Comparison of ENCODE assay signal across 13 cellular contexts in the genomic region with DNA sequence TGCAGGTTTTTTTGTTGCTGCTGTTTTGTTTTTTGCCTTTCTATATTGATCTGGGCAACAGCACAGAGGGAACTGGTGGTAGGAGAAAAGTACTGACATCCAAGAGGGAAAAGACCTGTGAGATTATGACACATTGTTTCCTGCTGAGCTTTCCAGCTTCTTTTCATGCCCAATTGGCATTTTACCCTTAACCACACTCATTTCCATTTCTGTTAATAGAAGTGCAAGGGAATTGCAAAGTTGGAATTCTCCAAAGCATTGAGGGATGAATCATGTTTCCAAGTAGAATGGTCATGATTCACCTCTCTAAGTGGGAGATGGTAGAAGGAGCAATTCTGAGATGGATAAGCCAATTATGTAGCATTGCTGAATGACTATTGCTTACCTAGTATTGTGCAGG.
DNase-seq lines count a peak whose midpoint lies in the region; ATAC-seq, FAIRE-seq and TF ChIP-seq lines count a peak whose summit lies in the region.
"Had no signal": no experiment of that assay in that cellular context is flagged by ENCODE, and none has a peak within 500 bp of the region (broad histone marks: within the 10 kb centered on the region; RNA-seq: fewer than 3 reads in every experiment).

No MANE protein-coding gene starts in this region.

- no peaks in the 10 kb centered on the region for H3K79me2 ChIP-seq in HepG2 (ENCODE audit: insufficient read depth, low read length)

- intact Hi-C loops in HepG2 (cut with micrococcal nuclease; ENCODE audit: unreplicated experiment), result no loop called here

- H4K20me1 ChIP-seq in HepG2 (ENCODE audit: insufficient read depth, low read length), result no peaks in the 10 kb centered on the region

- no peak overlapping the region for H3K27ac ChIP-seq in epithelial cell of prostate
- no peak overlapping the region for H3K27ac ChIP-seq in HepG2 (ENCODE audit: extremely low read length, insufficient read depth, low read length)

- H3K4me2 ChIP-seq in HepG2 (ENCODE audit: low read depth, low read length), result no peak overlapping the region

- H3K9ac ChIP-seq in HepG2 (ENCODE audit: insufficient read depth, low read depth, low read length), result no peak overlapping the region

- POLR2A ChIA-PET in HepG2 (lab: Yijun Ruan, JAX), result no interaction called here

- BruUV-seq in HepG2 (replicated peaks; lab: Mats Ljungman, UMichigan), result no TSS peak

- no peaks in the 10 kb centered on the region for H3K9me3 ChIP-seq in HepG2 (ENCODE audit: low read length)
- H3K9me3 ChIP-seq: Caco-2 had no signal

- 0 out of 5 replicates have a peak, but pooled peaks cover 0 to 3% of the 10 kb centered on the region in 2 experiments for H3K27me3 ChIP-seq in HepG2 (ENCODE audit: control insufficient read depth in 1 of 2, insufficient read depth in 2 of 2, low read length in 2 of 2)

- no peaks in the 10 kb centered on the region for H3K36me3 ChIP-seq in HepG2 (replicated peaks in 1 of 2; ENCODE audit: control insufficient read depth in 1 of 2, insufficient read depth in 2 of 2, low read length in 2 of 2)

- no peak for TF ChIP-seq EP300 in HepG2 (IDR thresholded peaks at IDR 0.05; ENCODE audit: low read depth in 2 of 2, low read length in 2 of 2)
- no peak for TF ChIP-seq EP300 in HepG2 (CRISPR knock-in tag; IDR thresholded peaks at IDR 0.05; ENCODE audit: borderline replicate concordance)

- TF ChIP-seq CTCF in HepG2 (CRISPR knock-in tag; IDR thresholded peaks at IDR 0.05), result no peak

- no peaks in the 10 kb centered on the region for H3K4me1 ChIP-seq in HepG2 (ENCODE audit: insufficient read depth, low read length)
- H3K4me1 ChIP-seq: Caco-2 had no signal

- in situ Hi-C loops in HepG2 (cut with HindIII; ENCODE audit: extremely low pct_ligation_motif_present, low pct_unique_long_range_greater_than_20kb), result no loop called here

- no peak for TF ChIP-seq RAD21 in HepG2 (CRISPR knock-in tag; IDR thresholded peaks at IDR 0.05)

- H2AFZ ChIP-seq in HepG2 (ENCODE audit: low read length), result no peak overlapping the region

- CTCF ChIA-PET in HepG2 (lab: Yijun Ruan, JAX; ENCODE audit: low intra/inter-chr PET ratio, low total read pairs), result no interaction called here

- FAIRE-seq in HepG2 (lab: Jason Lieb, UNC), result no peak

- ATAC-seq in HG02884 (IDR thresholded peaks at IDR 0.05; ENCODE audit: unreplicated experiment) (no peak), HG03039 (IDR thresholded peaks at IDR 0.05; ENCODE audit: unreplicated experiment) (no peak), HepG2 (no peak)

- no peak for TF ChIP-seq POLR2A in HepG2 (IDR thresholded peaks at IDR 0.05; ENCODE audit: insufficient read depth in 1 of 2, low read depth in 2 of 2, low read length in 2 of 2)

- peak; percentile 56 for DNase-seq in COLO829 (ENCODE audit: low spot score)
- DNase-seq in NCI-H226, result peak; percentile 96
- DNase-seq in epithelial cell of prostate (ENCODE audit: low read depth, low spot score), result peak; percentile 3
- DNase-seq in myocyte (ENCODE audit: low read depth), result peak; percentile 96
- DNase-seq in Kasumi-1 (lab: John Stamatoyannopoulos, UW), result no peak
- DNase-seq in HepG2 (ENCODE audit: low spot score), result no peak
- DNase-seq: activated T-cell treated with anti-CD3 and anti-CD28 coated beads, Interleukin-2, amount 50 U/mL, for 24 hours; Caco-2; central memory CD4-positive, alpha-beta T cell; NCI-H1417 treated with DMSO at 0.1 percent for 48 hours; stimulated activated CD4-positive, alpha-beta T cell treated with anti-CD3 and anti-CD28 coated beads, Interleukin-2, amount 100 ng/mL, for 24 hours had no signal

- no peak overlapping the region for H3K4me3 ChIP-seq in HepG2 (replicated peaks in 1 of 3; ENCODE audit: insufficient read depth in 1 of 3, low read depth in 2 of 3, low read length in 3 of 3)

TF ChIP-seq in HepG2, 621 proteins besides CTCF, POLR2A, EP300 and RAD21:
- TF ChIP-seq RFX5 (IDR thresholded peaks at IDR 0.05; ENCODE audit: low read depth, low read length) (no peak), TCF7 (IDR thresholded peaks at IDR 0.05; ENCODE audit: low read depth) (no peak), SCMH1 (CRISPR knock-in tag; IDR thresholded peaks at IDR 0.05; ENCODE audit: borderline replicate concordance) (no peak), AGO1 (IDR thresholded peaks at IDR 0.05; ENCODE audit: low read depth, low read length, poor library complexity, severe bottlenecking) (no peak), FOXK2 (IDR thresholded peaks at IDR 0.05) (no peak), ZNF451 (CRISPR knock-in tag; IDR thresholded peaks at IDR 0.05) (no peak), KAT8 (CRISPR knock-in tag; IDR thresholded peaks at IDR 0.05) (no peak), ZFX (CRISPR knock-in tag; IDR thresholded peaks at IDR 0.05; ENCODE audit: low read depth) (no peak), NFIB (CRISPR knock-in tag; IDR thresholded peaks at IDR 0.05; ENCODE audit: borderline replicate concordance) (no peak), ISX (CRISPR knock-in tag; conservative IDR thresholded peaks at IDR 0.05) (no peak), CREM (IDR thresholded peaks at IDR 0.05) (no peak), CREM (CRISPR knock-in tag; IDR thresholded peaks at IDR 0.05) (no peak), NFYB (CRISPR knock-in tag; IDR thresholded peaks at IDR 0.05) (no peak), ARID2 (CRISPR knock-in tag; IDR thresholded peaks at IDR 0.05; ENCODE audit: borderline replicate concordance) (no peak), KLF15 (CRISPR knock-in tag; IDR thresholded peaks at IDR 0.05; ENCODE audit: borderline replicate concordance) (no peak)
- TF ChIP-seq, protein P1, sequence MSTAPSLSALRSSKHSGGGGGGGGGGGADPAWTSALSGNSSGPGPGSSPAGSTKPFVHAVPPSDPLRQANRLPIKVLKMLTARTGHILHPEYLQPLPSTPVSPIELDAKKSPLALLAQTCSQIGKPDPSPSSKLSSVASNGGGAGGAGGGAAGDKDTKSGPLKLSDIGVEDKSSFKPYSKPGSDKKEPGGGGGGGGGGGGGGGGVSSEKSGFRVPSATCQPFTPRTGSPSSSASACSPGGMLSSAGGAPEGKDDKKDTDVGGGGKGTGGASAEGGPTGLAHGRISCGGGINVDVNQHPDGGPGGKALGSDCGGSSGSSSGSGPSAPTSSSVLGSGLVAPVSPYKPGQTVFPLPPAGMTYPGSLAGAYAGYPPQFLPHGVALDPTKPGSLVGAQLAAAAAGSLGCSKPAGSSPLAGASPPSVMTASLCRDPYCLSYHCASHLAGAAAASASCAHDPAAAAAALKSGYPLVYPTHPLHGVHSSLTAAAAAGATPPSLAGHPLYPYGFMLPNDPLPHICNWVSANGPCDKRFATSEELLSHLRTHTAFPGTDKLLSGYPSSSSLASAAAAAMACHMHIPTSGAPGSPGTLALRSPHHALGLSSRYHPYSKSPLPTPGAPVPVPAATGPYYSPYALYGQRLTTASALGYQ (CRISPR knock-in tag; IDR thresholded peaks at IDR 0.05), result no peak
- TF ChIP-seq, protein P2, sequence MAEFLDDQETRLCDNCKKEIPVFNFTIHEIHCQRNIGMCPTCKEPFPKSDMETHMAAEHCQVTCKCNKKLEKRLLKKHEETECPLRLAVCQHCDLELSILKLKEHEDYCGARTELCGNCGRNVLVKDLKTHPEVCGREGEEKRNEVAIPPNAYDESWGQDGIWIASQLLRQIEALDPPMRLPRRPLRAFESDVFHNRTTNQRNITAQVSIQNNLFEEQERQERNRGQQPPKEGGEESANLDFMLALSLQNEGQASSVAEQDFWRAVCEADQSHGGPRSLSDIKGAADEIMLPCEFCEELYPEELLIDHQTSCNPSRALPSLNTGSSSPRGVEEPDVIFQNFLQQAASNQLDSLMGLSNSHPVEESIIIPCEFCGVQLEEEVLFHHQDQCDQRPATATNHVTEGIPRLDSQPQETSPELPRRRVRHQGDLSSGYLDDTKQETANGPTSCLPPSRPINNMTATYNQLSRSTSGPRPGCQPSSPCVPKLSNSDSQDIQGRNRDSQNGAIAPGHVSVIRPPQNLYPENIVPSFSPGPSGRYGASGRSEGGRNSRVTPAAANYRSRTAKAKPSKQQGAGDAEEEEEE (CRISPR knock-in tag; IDR thresholded peaks at IDR 0.05; ENCODE audit: borderline replicate concordance), result no peak
- TF ChIP-seq, protein P3, sequence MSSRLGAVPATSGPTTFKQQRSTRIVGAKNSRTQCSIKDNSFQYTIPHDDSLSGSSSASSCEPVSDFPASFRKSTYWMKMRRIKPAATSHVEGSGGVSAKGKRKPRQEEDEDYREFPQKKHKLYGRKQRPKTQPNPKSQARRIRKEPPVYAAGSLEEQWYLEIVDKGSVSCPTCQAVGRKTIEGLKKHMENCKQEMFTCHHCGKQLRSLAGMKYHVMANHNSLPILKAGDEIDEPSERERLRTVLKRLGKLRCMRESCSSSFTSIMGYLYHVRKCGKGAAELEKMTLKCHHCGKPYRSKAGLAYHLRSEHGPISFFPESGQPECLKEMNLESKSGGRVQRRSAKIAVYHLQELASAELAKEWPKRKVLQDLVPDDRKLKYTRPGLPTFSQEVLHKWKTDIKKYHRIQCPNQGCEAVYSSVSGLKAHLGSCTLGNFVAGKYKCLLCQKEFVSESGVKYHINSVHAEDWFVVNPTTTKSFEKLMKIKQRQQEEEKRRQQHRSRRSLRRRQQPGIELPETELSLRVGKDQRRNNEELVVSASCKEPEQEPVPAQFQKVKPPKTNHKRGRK (CRISPR knock-in tag; IDR thresholded peaks at IDR 0.05), result no peak

Comparison
In these comparisons a context has a peak if more than half of its experiments do, and no peak if none do; other contexts are left out.
1. DNase-seq: peak in COLO829 (single experiment), NCI-H226 (single experiment), epithelial cell of prostate (single experiment) and myocyte (single experiment); none in Kasumi-1 (0 of 2) and HepG2 (single experiment).